Comparison of ENCODE assay signal across 13 cellular contexts in genomic region chr12:45498645-45499044, GRCh38.
A peak's percentile ranks its signal among the peaks of the same experiment; 100 is the strongest.
DNase-seq lines count a peak whose midpoint lies in the region; ATAC-seq lines count a peak whose summit lies in the region.
"Had no signal": no experiment of that assay in that cellular context is flagged by ENCODE, and none has a peak within 500 bp of the region (broad histone marks: within the 10 kb centered on the region; RNA-seq: fewer than 3 reads in every experiment).

No MANE protein-coding gene starts in this region.

- peak overlapping the region in 1 of 6 donors; percentile 76 for H3K27ac Mint-ChIP-seq in immature natural killer cell
- no peak overlapping the region for H3K27ac Mint-ChIP-seq in stimulated activated naive CD8-positive, alpha-beta T cell treated with anti-CD3 and anti-CD28 coated beads, Interleukin-15, amount 100 ng/mL, for 72 hours
- H3K27ac Mint-ChIP-seq: B cell; CD4-positive, alpha-beta T cell; GM23338; H9 had no signal

- DNase-seq in CMK (ENCODE audit: low read depth) (peak; percentile 3), Kasumi-1 (lab: John Stamatoyannopoulos, UW) (peak; percentile 5 to 19), OCI-M1 (lab: John Stamatoyannopoulos, UW) (peak; percentile 45), immature natural killer cell (peak in 2 of 3 donors; percentile 31 to 46), left ventricle myocardium superior (no peak), NCI-H2081 treated with DMSO at 0.1 percent for 48 hours (lab: John Stamatoyannopoulos, UW) (no peak)
- no peak for DNase-seq in stimulated activated naive CD8-positive, alpha-beta T cell treated with anti-CD3 and anti-CD28 coated beads, Interleukin-15, amount 100 ng/mL, for 72 hours
- DNase-seq: C1 segment of cervical spinal cord; CD4-positive, alpha-beta T cell; DMS79; H9 had no signal

- ATAC-seq in left ventricle myocardium superior, result no peak
- no peak for ATAC-seq in stimulated activated naive CD8-positive, alpha-beta T cell treated with anti-CD3 and anti-CD28 coated beads, Interleukin-15, amount 100 ng/mL, for 72 hours
- ATAC-seq: GM23338 had no signal

- intact Hi-C loops in left ventricle myocardium superior (cut with micrococcal nuclease), result no loop called here

- no peaks in the 10 kb centered on the region for H3K36me3 Mint-ChIP-seq in immature natural killer cell

- peaks cover 2 to 43% of the 10 kb centered on the region in 2 donors for H3K4me1 Mint-ChIP-seq in immature natural killer cell
- peaks cover 6% of the 10 kb centered on the region for H3K4me1 Mint-ChIP-seq in stimulated activated naive CD8-positive, alpha-beta T cell treated with anti-CD3 and anti-CD28 coated beads, Interleukin-15, amount 100 ng/mL, for 72 hours
- H3K4me1 Mint-ChIP-seq: B cell, GM23338 had no signal

- H3K9me3 Mint-ChIP-seq in immature natural killer cell, result no peaks in the 10 kb centered on the region
- H3K9me3 Mint-ChIP-seq in stimulated activated naive CD8-positive, alpha-beta T cell treated with anti-CD3 and anti-CD28 coated beads, Interleukin-15, amount 100 ng/mL, for 72 hours, result peaks cover 0 to 2% of the 10 kb centered on the region in 2 donors
- H3K9me3 Mint-ChIP-seq: CD4-positive, alpha-beta T cell had no signal

- peak overlapping the region in 2 of 5 donors; percentile 29 to 49 for H3K4me3 Mint-ChIP-seq in immature natural killer cell
- H3K4me3 Mint-ChIP-seq in stimulated activated naive CD8-positive, alpha-beta T cell treated with anti-CD3 and anti-CD28 coated beads, Interleukin-15, amount 100 ng/mL, for 72 hours, result no peak overlapping the region
- H3K4me3 Mint-ChIP-seq: B cell; CD4-positive, alpha-beta T cell; GM23338; H9 had no signal

- peaks cover 0 to 5% (median 2%) of the 10 kb centered on the region in 3 donors for H3K27me3 Mint-ChIP-seq in immature natural killer cell (ENCODE audit: low read depth in 3 of 3)
- H3K27me3 Mint-ChIP-seq in stimulated activated naive CD8-positive, alpha-beta T cell treated with anti-CD3 and anti-CD28 coated beads, Interleukin-15, amount 100 ng/mL, for 72 hours, result no peaks in the 10 kb centered on the region
- H3K27me3 Mint-ChIP-seq: CD4-positive, alpha-beta T cell had no signal

Comparison
In these comparisons a context has a peak if more than half of its experiments do, and no peak if none do; other contexts are left out.
1. DNase-seq: peak in CMK (single experiment), Kasumi-1 (2 of 2), OCI-M1 (single experiment) and immature natural killer cell (2 of 3); none in left ventricle myocardium superior (single experiment), NCI-H2081 treated with DMSO at 0.1 percent for 48 hours (single experiment) and stimulated activated naive CD8-positive, alpha-beta T cell treated with anti-CD3 and anti-CD28 coated beads, Interleukin-15, amount 100 ng/mL, for 72 hours (0 of 2).